Comparison of ENCODE assay signal across 16 cellular contexts in genomic region chr15:85753261-85753660, GRCh38. TPM values are rescaled to one million over a fixed set of nuclear protein-coding genes. Genes with fewer than 3 reads are reported as not detected.
A peak's percentile ranks its signal among the peaks of the same experiment; 100 is the strongest.
DNase-seq lines count a peak whose midpoint lies in the region; ATAC-seq and TF ChIP-seq lines count a peak whose summit lies in the region.
"Had no signal": no experiment of that assay in that cellular context is flagged by ENCODE, and none has a peak within 500 bp of the region (broad histone marks: within the 10 kb centered on the region; RNA-seq: fewer than 3 reads in every experiment).

No MANE protein-coding gene starts in this region.

- no peak overlapping the region for H3K4me2 ChIP-seq in neural progenitor cell
- H3K4me2 ChIP-seq in Karpas-422 (ENCODE audit: low read depth, low read length, poor library complexity, severe bottlenecking) = no peak overlapping the region
- H3K4me2 ChIP-seq: A549 had no signal

- H3K9me3 Mint-ChIP-seq in T-cell (no peaks in the 10 kb centered on the region), endothelial cell (ENCODE audit: unreplicated experiment) (no peaks in the 10 kb centered on the region), neural progenitor cell (no peaks in the 10 kb centered on the region)

- H3K9me2 ChIP-seq in Karpas-422 (replicated peaks; ENCODE audit: insufficient read depth, low read length) = no peaks in the 10 kb centered on the region

- H3K27ac ChIP-seq in neural progenitor cell = peak overlapping the region; percentile 93
- H3K27ac ChIP-seq in Karpas-422 (ENCODE audit: low read length) = no peak overlapping the region
- H3K27ac ChIP-seq: A549, C4-2B, Peyer's patch had no signal

- TF ChIP-seq CTCF in endothelial cell (IDR thresholded peaks at IDR 0.05; ENCODE audit: unreplicated experiment) (no peak), neural progenitor cell (IDR thresholded peaks at IDR 0.05) (no peak)

- H3K9ac ChIP-seq in neural progenitor cell (no peak overlapping the region), Karpas-422 (ENCODE audit: low read length) (no peak overlapping the region)

- H3K4me3 ChIP-seq in neural progenitor cell (no peak overlapping the region), Karpas-422 (ENCODE audit: low read length) (no peak overlapping the region)
- H3K4me3 ChIP-seq: A549, K562, Peyer's patch had no signal

- no peaks in the 10 kb centered on the region for H3K9me3 ChIP-seq in neural progenitor cell (ENCODE audit: low read depth)
- no peaks in the 10 kb centered on the region for H3K9me3 ChIP-seq in Karpas-422 (ENCODE audit: low read length)
- H3K9me3 ChIP-seq: A549, Peyer's patch had no signal

- H3K36me3 ChIP-seq in neural progenitor cell (no peaks in the 10 kb centered on the region), Karpas-422 (ENCODE audit: insufficient read depth, low read length) (no peaks in the 10 kb centered on the region; the same call in none of the 2 replicates)

- CTCF ChIA-PET in T-cell (lab: Charles Lee) = interaction anchor here in 1 of 2 donors (1.4 kb wide), 1 partner anchor 23 kb away, joined by 3 read pairs; no protein-coding TSS in a partner anchor

- peak; percentile 31 for DNase-seq in activated effector memory CD4-positive, alpha-beta T cell treated with anti-CD3 and anti-CD28 coated beads, Interleukin-2, amount 50 U/mL, for 16 hours
- DNase-seq in activated effector memory CD4-positive, alpha-beta T cell treated with Interleukin-2 at 50 U/mL for 16 hours = no peak
- DNase-seq in T-cell (no peak), endothelial cell (ENCODE audit: low spot score) (no peak), neural progenitor cell (ENCODE audit: low spot score) (no peak), Karpas-422 (no peak), DMS79 treated with DMSO at 0.1 percent for 48 hours (lab: John Stamatoyannopoulos, UW) (no peak), NCI-H187 (lab: John Stamatoyannopoulos, UW) (no peak)
- DNase-seq: NCI-H1092 treated with DMSO at 0.1 percent for 48 hours, NCI-H1694 treated with DMSO at 0.1 percent for 48 hours, NCI-H82, SHP77 treated with DMSO at 0.1 percent for 48 hours had no signal

- POLR2A ChIA-PET in T-cell (lab: Charles Lee) = no interaction called here

- H4K20me1 ChIP-seq in neural progenitor cell (ENCODE audit: low read depth) (no peaks in the 10 kb centered on the region), Karpas-422 (ENCODE audit: insufficient read depth, low read depth, low read length) (no peaks in the 10 kb centered on the region)

- H3K36me3 Mint-ChIP-seq in T-cell (no peaks in the 10 kb centered on the region), endothelial cell (ENCODE audit: low read depth, unreplicated experiment) (peaks cover 17% of the 10 kb centered on the region), neural progenitor cell (peaks cover 21% of the 10 kb centered on the region)

- no peaks in the 10 kb centered on the region for H3K27me3 ChIP-seq in neural progenitor cell
- H3K27me3 ChIP-seq in Karpas-422 (ENCODE audit: low read length) = no peaks in the 10 kb centered on the region
- H3K27me3 ChIP-seq: Peyer's patch had no signal

- H3K4me3 Mint-ChIP-seq in T-cell = no peak overlapping the region
- peak overlapping the region; percentile 50 for H3K4me3 Mint-ChIP-seq in endothelial cell (ENCODE audit: unreplicated experiment)
- H3K4me3 Mint-ChIP-seq in neural progenitor cell = peak overlapping the region; percentile 36

- no peaks in the 10 kb centered on the region for H3K27me3 Mint-ChIP-seq in T-cell
- H3K27me3 Mint-ChIP-seq in endothelial cell (ENCODE audit: unreplicated experiment) = peaks cover 26% of the 10 kb centered on the region
- peaks cover 7% of the 10 kb centered on the region for H3K27me3 Mint-ChIP-seq in neural progenitor cell (ENCODE audit: insufficient read depth, low read depth)

- peaks cover 46% of the 10 kb centered on the region for H3K4me1 ChIP-seq in neural progenitor cell
- H3K4me1 ChIP-seq in Karpas-422 (ENCODE audit: low read length) = no peaks in the 10 kb centered on the region
- H3K4me1 ChIP-seq: A549 had no signal

- H3K79me2 ChIP-seq in neural progenitor cell (ENCODE audit: low read depth) = no peaks in the 10 kb centered on the region
- no peaks in the 10 kb centered on the region for H3K79me2 ChIP-seq in Karpas-422 (ENCODE audit: low read length)

- H3K4me1 Mint-ChIP-seq in T-cell (peaks cover 32 to 40% (median 36%) of the 10 kb centered on the region in 3 donors), endothelial cell (ENCODE audit: unreplicated experiment) (peaks cover 38% of the 10 kb centered on the region), neural progenitor cell (peaks cover 63% of the 10 kb centered on the region)

- peak overlapping the region; percentile 37 to 61 for H3K27ac Mint-ChIP-seq in T-cell
- H3K27ac Mint-ChIP-seq in endothelial cell (ENCODE audit: unreplicated experiment) = no peak overlapping the region
- peak overlapping the region; percentile 7 for H3K27ac Mint-ChIP-seq in neural progenitor cell

- H3F3A ChIP-seq in neural progenitor cell (ENCODE audit: low read depth) = peaks cover 48% of the 10 kb centered on the region

- no peak for ATAC-seq in T-cell (replicated peaks in 1 of 4)
- ATAC-seq: K562 had no signal

- no peak overlapping the region for H2AFZ ChIP-seq in neural progenitor cell (replicated peaks)
- H2AFZ ChIP-seq in Karpas-422 (ENCODE audit: low read length) = no peak overlapping the region

RNA-seq across cellular contexts. Expression of gene KLHL25, which starts 41.5 kb away (rescaled TPM):
- total RNA-seq in T-cell (10 to 100 TPM in 4 of 5 donors, 1 to 10 TPM in 1; 7.9 to 16.7 (median 13.6) TPM), endothelial cell (ENCODE audit: unreplicated experiment) (7.4 TPM), neural progenitor cell (ENCODE audit: low replicate concordance) (12.1 and 25.3 TPM in 2 replicates)
- 1.5 and 3.3 TPM in 2 replicates for total RNA-seq in Karpas-422 (2014; rRNA removed; shearing (Covaris generic); ENCODE audit: low replicate concordance)

Comparison
In these comparisons a context has a peak if more than half of its experiments do, and no peak if none do; other contexts are left out.
1. H3K4me3 Mint-ChIP-seq: peak in endothelial cell (single experiment) and neural progenitor cell (single experiment); none in T-cell (0 of 3).